ENCODE assay signal across 1 cellular context in the genomic region with DNA sequence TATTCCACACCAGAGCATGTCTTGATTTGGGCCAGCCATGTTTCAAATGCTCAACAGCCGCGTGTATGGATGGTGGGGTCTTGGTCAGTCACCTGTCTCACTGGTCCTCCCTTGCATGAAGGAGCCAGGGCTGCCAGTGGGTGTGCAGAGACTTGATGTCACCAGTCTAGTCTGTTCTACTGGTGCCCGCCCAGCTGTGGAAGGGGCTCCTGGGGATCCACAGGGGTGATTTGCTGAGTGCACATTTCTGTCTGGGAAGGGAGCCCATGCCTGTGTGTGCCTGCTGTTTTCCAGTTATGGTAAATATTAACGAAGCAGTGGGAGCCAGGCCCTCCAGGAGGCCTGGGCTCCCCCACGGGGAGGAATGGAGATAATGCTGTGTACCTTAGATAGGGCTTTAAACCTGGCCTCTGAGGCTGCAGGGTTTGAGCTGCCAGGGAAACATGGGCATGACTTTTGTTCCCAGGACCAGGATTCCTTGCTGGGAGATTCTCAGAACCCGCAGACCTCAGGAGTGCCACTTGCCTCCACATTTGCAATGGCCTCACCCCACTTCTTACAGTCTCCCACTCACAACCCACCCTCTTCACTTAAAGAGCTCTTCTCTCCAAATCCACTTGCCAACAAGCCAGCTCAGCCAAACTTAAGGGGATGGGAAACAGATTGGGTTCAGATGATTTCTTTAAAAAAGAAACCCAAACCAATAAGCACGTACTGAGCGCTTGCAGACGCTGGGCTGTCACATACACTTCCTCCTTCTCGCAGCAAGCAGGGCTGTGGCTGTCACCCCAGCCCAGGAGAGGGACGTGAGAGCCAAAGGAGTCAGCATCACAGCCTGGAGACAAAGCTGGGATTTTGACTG.
TF ChIP-seq lines count a peak whose summit lies in the region.

No MANE protein-coding gene starts in this region.

TF ChIP-seq in HepG2, 621 proteins besides CTCF, POLR2A, EP300 and RAD21 (continued from another document and continues in another):
- TF ChIP-seq, protein P1, sequence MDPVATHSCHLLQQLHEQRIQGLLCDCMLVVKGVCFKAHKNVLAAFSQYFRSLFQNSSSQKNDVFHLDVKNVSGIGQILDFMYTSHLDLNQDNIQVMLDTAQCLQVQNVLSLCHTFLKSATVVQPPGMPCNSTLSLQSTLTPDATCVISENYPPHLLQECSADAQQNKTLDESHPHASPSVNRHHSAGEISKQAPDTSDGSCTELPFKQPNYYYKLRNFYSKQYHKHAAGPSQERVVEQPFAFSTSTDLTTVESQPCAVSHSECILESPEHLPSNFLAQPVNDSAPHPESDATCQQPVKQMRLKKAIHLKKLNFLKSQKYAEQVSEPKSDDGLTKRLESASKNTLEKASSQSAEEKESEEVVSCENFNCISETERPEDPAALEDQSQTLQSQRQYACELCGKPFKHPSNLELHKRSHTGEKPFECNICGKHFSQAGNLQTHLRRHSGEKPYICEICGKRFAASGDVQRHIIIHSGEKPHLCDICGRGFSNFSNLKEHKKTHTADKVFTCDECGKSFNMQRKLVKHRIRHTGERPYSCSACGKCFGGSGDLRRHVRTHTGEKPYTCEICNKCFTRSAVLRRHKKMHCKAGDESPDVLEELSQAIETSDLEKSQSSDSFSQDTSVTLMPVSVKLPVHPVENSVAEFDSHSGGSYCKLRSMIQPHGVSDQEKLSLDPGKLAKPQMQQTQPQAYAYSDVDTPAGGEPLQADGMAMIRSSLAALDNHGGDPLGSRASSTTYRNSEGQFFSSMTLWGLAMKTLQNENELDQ (CRISPR knock-in tag; IDR thresholded peaks at IDR 0.05; ENCODE audit: borderline replicate concordance), result no peak
- TF ChIP-seq, protein P2, sequence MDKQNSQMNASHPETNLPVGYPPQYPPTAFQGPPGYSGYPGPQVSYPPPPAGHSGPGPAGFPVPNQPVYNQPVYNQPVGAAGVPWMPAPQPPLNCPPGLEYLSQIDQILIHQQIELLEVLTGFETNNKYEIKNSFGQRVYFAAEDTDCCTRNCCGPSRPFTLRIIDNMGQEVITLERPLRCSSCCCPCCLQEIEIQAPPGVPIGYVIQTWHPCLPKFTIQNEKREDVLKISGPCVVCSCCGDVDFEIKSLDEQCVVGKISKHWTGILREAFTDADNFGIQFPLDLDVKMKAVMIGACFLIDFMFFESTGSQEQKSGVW (CRISPR knock-in tag; IDR thresholded peaks at IDR 0.05; ENCODE audit: borderline replicate concordance), result no peak
- TF ChIP-seq, protein P3, sequence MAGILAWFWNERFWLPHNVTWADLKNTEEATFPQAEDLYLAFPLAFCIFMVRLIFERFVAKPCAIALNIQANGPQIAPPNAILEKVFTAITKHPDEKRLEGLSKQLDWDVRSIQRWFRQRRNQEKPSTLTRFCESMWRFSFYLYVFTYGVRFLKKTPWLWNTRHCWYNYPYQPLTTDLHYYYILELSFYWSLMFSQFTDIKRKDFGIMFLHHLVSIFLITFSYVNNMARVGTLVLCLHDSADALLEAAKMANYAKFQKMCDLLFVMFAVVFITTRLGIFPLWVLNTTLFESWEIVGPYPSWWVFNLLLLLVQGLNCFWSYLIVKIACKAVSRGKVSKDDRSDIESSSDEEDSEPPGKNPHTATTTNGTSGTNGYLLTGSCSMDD (CRISPR knock-in tag; IDR thresholded peaks at IDR 0.05), result no peak
- TF ChIP-seq ZMYM3 (CRISPR knock-in tag; IDR thresholded peaks at IDR 0.05) (0 out of 2 replicates have a peak, but pooled peaks have one; percentile 33), RFX1 (IDR thresholded peaks at IDR 0.05) (no peak), KDM4B (CRISPR knock-in tag; IDR thresholded peaks at IDR 0.05) (0 out of 2 replicates have a peak, but pooled peaks have one; percentile 48), ZNF350 (CRISPR knock-in tag; IDR thresholded peaks at IDR 0.05; ENCODE audit: borderline replicate concordance, low read depth) (peak; percentile 74; the same call in 1 of the 2 replicates), ZNF10 (CRISPR knock-in tag; IDR thresholded peaks at IDR 0.05; ENCODE audit: borderline replicate concordance, low read depth) (no peak), ZNF335 (CRISPR knock-in tag; IDR thresholded peaks at IDR 0.05) (peak; percentile 38; the same call in 1 of the 2 replicates), TOE1 (CRISPR knock-in tag; IDR thresholded peaks at IDR 0.05) (no peak), MTA1 (CRISPR knock-in tag; IDR thresholded peaks at IDR 0.05; ENCODE audit: borderline replicate concordance) (peak; percentile 68; the same call in 1 of the 2 replicates), MATR3 (CRISPR knock-in tag; IDR thresholded peaks at IDR 0.05) (no peak), FOSL1 (CRISPR knock-in tag; IDR thresholded peaks at IDR 0.05; ENCODE audit: borderline replicate concordance) (no peak), MEIS2 (CRISPR knock-in tag; IDR thresholded peaks at IDR 0.05) (no peak), ZSCAN12 (CRISPR knock-in tag; IDR thresholded peaks at IDR 0.05) (no peak), REXO4 (CRISPR knock-in tag; IDR thresholded peaks at IDR 0.05; ENCODE audit: borderline replicate concordance) (no peak), SSRP1 (CRISPR knock-in tag; IDR thresholded peaks at IDR 0.05) (no peak), BRCA1 (CRISPR knock-in tag; IDR thresholded peaks at IDR 0.05) (no peak)
- TF ChIP-seq, protein P4, sequence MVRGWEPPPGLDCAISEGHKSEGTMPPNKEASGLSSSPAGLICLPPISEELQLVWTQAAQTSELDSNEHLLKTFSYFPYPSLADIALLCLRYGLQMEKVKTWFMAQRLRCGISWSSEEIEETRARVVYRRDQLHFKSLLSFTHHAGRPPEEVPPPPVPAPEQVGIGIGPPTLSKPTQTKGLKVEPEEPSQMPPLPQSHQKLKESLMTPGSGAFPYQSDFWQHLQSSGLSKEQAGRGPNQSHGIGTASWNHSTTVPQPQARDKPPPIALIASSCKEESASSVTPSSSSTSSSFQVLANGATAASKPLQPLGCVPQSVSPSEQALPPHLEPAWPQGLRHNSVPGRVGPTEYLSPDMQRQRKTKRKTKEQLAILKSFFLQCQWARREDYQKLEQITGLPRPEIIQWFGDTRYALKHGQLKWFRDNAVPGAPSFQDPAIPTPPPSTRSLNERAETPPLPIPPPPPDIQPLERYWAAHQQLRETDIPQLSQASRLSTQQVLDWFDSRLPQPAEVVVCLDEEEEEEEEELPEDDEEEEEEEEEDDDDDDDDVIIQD (CRISPR knock-in tag; IDR thresholded peaks at IDR 0.05; ENCODE audit: low read depth), result no peak; the same call in 1 of the 2 replicates
- TF ChIP-seq, protein P5, sequence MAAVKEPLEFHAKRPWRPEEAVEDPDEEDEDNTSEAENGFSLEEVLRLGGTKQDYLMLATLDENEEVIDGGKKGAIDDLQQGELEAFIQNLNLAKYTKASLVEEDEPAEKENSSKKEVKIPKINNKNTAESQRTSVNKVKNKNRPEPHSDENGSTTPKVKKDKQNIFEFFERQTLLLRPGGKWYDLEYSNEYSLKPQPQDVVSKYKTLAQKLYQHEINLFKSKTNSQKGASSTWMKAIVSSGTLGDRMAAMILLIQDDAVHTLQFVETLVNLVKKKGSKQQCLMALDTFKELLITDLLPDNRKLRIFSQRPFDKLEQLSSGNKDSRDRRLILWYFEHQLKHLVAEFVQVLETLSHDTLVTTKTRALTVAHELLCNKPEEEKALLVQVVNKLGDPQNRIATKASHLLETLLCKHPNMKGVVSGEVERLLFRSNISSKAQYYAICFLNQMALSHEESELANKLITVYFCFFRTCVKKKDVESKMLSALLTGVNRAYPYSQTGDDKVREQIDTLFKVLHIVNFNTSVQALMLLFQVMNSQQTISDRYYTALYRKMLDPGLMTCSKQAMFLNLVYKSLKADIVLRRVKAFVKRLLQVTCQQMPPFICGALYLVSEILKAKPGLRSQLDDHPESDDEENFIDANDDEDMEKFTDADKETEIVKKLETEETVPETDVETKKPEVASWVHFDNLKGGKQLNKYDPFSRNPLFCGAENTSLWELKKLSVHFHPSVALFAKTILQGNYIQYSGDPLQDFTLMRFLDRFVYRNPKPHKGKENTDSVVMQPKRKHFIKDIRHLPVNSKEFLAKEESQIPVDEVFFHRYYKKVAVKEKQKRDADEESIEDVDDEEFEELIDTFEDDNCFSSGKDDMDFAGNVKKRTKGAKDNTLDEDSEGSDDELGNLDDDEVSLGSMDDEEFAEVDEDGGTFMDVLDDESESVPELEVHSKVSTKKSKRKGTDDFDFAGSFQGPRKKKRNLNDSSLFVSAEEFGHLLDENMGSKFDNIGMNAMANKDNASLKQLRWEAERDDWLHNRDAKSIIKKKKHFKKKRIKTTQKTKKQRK (IDR thresholded peaks at IDR 0.05; ENCODE audit: low read length), result no peak
- TF ChIP-seq, protein P6, sequence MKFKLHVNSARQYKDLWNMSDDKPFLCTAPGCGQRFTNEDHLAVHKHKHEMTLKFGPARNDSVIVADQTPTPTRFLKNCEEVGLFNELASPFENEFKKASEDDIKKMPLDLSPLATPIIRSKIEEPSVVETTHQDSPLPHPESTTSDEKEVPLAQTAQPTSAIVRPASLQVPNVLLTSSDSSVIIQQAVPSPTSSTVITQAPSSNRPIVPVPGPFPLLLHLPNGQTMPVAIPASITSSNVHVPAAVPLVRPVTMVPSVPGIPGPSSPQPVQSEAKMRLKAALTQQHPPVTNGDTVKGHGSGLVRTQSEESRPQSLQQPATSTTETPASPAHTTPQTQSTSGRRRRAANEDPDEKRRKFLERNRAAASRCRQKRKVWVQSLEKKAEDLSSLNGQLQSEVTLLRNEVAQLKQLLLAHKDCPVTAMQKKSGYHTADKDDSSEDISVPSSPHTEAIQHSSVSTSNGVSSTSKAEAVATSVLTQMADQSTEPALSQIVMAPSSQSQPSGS (CRISPR knock-in tag; IDR thresholded peaks at IDR 0.05), result peak; percentile 67
- TF ChIP-seq, protein P7, sequence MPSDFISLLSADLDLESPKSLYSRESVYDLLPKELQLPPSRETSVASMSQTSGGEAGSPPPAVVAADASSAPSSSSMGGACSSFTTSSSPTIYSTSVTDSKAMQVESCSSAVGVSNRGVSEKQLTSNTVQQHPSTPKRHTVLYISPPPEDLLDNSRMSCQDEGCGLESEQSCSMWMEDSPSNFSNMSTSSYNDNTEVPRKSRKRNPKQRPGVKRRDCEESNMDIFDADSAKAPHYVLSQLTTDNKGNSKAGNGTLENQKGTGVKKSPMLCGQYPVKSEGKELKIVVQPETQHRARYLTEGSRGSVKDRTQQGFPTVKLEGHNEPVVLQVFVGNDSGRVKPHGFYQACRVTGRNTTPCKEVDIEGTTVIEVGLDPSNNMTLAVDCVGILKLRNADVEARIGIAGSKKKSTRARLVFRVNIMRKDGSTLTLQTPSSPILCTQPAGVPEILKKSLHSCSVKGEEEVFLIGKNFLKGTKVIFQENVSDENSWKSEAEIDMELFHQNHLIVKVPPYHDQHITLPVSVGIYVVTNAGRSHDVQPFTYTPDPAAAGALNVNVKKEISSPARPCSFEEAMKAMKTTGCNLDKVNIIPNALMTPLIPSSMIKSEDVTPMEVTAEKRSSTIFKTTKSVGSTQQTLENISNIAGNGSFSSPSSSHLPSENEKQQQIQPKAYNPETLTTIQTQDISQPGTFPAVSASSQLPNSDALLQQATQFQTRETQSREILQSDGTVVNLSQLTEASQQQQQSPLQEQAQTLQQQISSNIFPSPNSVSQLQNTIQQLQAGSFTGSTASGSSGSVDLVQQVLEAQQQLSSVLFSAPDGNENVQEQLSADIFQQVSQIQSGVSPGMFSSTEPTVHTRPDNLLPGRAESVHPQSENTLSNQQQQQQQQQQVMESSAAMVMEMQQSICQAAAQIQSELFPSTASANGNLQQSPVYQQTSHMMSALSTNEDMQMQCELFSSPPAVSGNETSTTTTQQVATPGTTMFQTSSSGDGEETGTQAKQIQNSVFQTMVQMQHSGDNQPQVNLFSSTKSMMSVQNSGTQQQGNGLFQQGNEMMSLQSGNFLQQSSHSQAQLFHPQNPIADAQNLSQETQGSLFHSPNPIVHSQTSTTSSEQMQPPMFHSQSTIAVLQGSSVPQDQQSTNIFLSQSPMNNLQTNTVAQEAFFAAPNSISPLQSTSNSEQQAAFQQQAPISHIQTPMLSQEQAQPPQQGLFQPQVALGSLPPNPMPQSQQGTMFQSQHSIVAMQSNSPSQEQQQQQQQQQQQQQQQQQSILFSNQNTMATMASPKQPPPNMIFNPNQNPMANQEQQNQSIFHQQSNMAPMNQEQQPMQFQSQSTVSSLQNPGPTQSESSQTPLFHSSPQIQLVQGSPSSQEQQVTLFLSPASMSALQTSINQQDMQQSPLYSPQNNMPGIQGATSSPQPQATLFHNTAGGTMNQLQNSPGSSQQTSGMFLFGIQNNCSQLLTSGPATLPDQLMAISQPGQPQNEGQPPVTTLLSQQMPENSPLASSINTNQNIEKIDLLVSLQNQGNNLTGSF (CRISPR knock-in tag; IDR thresholded peaks at IDR 0.05), result no peak
- TF ChIP-seq, protein P8, sequence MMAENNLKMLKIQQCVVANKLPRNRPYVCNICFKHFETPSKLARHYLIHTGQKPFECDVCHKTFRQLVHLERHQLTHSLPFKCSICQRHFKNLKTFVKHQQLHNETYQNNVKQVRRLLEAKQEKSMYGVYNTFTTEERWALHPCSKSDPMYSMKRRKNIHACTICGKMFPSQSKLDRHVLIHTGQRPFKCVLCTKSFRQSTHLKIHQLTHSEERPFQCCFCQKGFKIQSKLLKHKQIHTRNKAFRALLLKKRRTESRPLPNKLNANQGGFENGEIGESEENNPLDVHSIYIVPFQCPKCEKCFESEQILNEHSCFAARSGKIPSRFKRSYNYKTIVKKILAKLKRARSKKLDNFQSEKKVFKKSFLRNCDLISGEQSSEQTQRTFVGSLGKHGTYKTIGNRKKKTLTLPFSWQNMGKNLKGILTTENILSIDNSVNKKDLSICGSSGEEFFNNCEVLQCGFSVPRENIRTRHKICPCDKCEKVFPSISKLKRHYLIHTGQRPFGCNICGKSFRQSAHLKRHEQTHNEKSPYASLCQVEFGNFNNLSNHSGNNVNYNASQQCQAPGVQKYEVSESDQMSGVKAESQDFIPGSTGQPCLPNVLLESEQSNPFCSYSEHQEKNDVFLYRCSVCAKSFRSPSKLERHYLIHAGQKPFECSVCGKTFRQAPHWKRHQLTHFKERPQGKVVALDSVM (CRISPR knock-in tag; IDR thresholded peaks at IDR 0.05), result peak; percentile 81
- TF ChIP-seq, protein P9, sequence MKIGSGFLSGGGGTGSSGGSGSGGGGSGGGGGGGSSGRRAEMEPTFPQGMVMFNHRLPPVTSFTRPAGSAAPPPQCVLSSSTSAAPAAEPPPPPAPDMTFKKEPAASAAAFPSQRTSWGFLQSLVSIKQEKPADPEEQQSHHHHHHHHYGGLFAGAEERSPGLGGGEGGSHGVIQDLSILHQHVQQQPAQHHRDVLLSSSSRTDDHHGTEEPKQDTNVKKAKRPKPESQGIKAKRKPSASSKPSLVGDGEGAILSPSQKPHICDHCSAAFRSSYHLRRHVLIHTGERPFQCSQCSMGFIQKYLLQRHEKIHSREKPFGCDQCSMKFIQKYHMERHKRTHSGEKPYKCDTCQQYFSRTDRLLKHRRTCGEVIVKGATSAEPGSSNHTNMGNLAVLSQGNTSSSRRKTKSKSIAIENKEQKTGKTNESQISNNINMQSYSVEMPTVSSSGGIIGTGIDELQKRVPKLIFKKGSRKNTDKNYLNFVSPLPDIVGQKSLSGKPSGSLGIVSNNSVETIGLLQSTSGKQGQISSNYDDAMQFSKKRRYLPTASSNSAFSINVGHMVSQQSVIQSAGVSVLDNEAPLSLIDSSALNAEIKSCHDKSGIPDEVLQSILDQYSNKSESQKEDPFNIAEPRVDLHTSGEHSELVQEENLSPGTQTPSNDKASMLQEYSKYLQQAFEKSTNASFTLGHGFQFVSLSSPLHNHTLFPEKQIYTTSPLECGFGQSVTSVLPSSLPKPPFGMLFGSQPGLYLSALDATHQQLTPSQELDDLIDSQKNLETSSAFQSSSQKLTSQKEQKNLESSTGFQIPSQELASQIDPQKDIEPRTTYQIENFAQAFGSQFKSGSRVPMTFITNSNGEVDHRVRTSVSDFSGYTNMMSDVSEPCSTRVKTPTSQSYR (CRISPR knock-in tag; IDR thresholded peaks at IDR 0.05; ENCODE audit: borderline replicate concordance), result peak; percentile 39; the same call in 1 of the 2 replicates
- TF ChIP-seq, protein P10, sequence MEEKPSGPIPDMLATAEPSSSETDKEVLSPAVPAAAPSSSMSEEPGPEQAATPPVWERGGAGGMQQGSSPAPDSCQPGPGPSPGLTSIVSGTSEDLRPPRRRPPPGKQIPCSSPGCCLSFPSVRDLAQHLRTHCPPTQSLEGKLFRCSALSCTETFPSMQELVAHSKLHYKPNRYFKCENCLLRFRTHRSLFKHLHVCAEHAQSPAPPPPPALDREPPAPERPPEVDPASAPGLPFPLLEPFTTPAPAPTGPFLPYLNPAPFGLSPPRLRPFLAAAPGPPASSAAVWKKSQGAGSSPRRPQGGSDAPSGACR (CRISPR knock-in tag; IDR thresholded peaks at IDR 0.05), result peak; percentile 32; the same call in 1 of the 2 replicates
